Comparison of ENCODE assay signal across 8 cellular contexts in genomic region chr9:92669527-92669889, GRCh38. TPM values are rescaled to one million over a fixed set of nuclear protein-coding genes. Genes with fewer than 3 reads are reported as not detected.
DNase-seq lines count a peak whose midpoint lies in the region; ATAC-seq and TF ChIP-seq lines count a peak whose summit lies in the region.

No MANE protein-coding gene starts in this region.

- peak; percentile 11 for ATAC-seq in GM21619 (IDR thresholded peaks at IDR 0.05; ENCODE audit: unreplicated experiment)
- peak; percentile 49 for ATAC-seq in left lung
- peak; percentile 5 for ATAC-seq in stimulated activated effector memory CD8-positive, alpha-beta T cell treated with anti-CD3 and anti-CD28 coated beads, Interleukin-12 subunit alpha, Interleukin-12 subunit beta, amount 100 ng/mL, for 72 hours

- peak overlapping the region; percentile 65 to 98 (median 87) for H3K4me3 ChIP-seq in BLaER1 treated with 17β-estradiol and CSF1 and Interleukin-3, amounts not matched to agents 10 nM and 100 nM
- H3K4me3 ChIP-seq in breast epithelium = peak overlapping the region; percentile 69 to 90 (median 82)
- peak overlapping the region; percentile 94 to 98 for H3K4me3 ChIP-seq in left lung

- no peak for TF ChIP-seq POLR2A in breast epithelium (IDR thresholded peaks at IDR 0.05)

- peaks cover 41% of the 10 kb centered on the region for H3K4me1 Mint-ChIP-seq in stimulated activated effector memory CD8-positive, alpha-beta T cell treated with anti-CD3 and anti-CD28 coated beads, Interleukin-12 subunit alpha, Interleukin-12 subunit beta, amount 100 ng/mL, for 72 hours

- peak overlapping the region; percentile 94 for H3K27ac Mint-ChIP-seq in stimulated activated effector memory CD8-positive, alpha-beta T cell treated with anti-CD3 and anti-CD28 coated beads, Interleukin-12 subunit alpha, Interleukin-12 subunit beta, amount 100 ng/mL, for 72 hours

- no peaks in the 10 kb centered on the region for H3K9me3 Mint-ChIP-seq in stimulated activated effector memory CD8-positive, alpha-beta T cell treated with anti-CD3 and anti-CD28 coated beads, Interleukin-12 subunit alpha, Interleukin-12 subunit beta, amount 100 ng/mL, for 72 hours

- no peaks in the 10 kb centered on the region for H3K9me3 ChIP-seq in BLaER1 treated with 17β-estradiol and CSF1 and Interleukin-3, amounts not matched to agents 10 nM and 100 nM (replicated peaks in 1 of 11)
- H3K9me3 ChIP-seq in breast epithelium = no peaks in the 10 kb centered on the region
- H3K9me3 ChIP-seq in left lung = no peaks in the 10 kb centered on the region

- H3K36me3 ChIP-seq in BLaER1 treated with 17β-estradiol and CSF1 and Interleukin-3, amounts not matched to agents 10 nM and 100 nM = peaks cover 7 to 34% (median 20%) of the 10 kb centered on the region in 11 experiments; a peak in 20 of 22 replicates
- no peaks in the 10 kb centered on the region for H3K36me3 ChIP-seq in breast epithelium
- peaks cover 0 to 12% of the 10 kb centered on the region in 2 donors for H3K36me3 ChIP-seq in left lung

- H3K36me3 Mint-ChIP-seq in stimulated activated effector memory CD8-positive, alpha-beta T cell treated with anti-CD3 and anti-CD28 coated beads, Interleukin-12 subunit alpha, Interleukin-12 subunit beta, amount 100 ng/mL, for 72 hours = peaks cover 37% of the 10 kb centered on the region

- no peaks in the 10 kb centered on the region for H3K27me3 ChIP-seq in BLaER1 treated with 17β-estradiol and CSF1 and Interleukin-3, amounts not matched to agents 10 nM and 100 nM
- H3K27me3 ChIP-seq in breast epithelium = no peaks in the 10 kb centered on the region
- no peaks in the 10 kb centered on the region for H3K27me3 ChIP-seq in left lung

- H3K4me2 ChIP-seq in BLaER1 treated with 17β-estradiol and CSF1 and Interleukin-3, amounts not matched to agents 10 nM and 100 nM = peak overlapping the region; percentile 83 to 95 (median 87)

- H4K20me1 ChIP-seq in BLaER1 treated with 17β-estradiol and CSF1 and Interleukin-3, amounts not matched to agents 10 nM and 100 nM = peaks cover 14 to 45% (median 38%) of the 10 kb centered on the region in 11 experiments

- POLR2A ChIA-PET in RWPE1 (lab: Yijun Ruan, JAX; ENCODE audit: low non-redundant PET) = interaction anchor here (0.7 to 1.7 kb wide), 6 partner anchors 9 to 344 kb away, joined by 3 to 6 read pairs (median 5); partner anchors contain the start of gene NOL8

- DNase-seq in RWPE1 (ENCODE audit: low spot score) = peak; percentile 63
- peak in 1 of 2 donors; percentile 53 for DNase-seq in breast epithelium (ENCODE audit: low spot score in 2 of 2)
- peak; percentile 50 to 88 for DNase-seq in left lung
- peak in 1 of 2 donors; percentile 21 for DNase-seq in stimulated activated effector memory CD8-positive, alpha-beta T cell treated with anti-CD3 and anti-CD28 coated beads, Interleukin-12 subunit alpha, Interleukin-12 subunit beta, amount 100 ng/mL, for 72 hours (ENCODE audit: low spot score in 2 of 2)
- DNase-seq in DMS153 treated with DMSO at 0.1 percent for 48 hours (lab: John Stamatoyannopoulos, UW; ENCODE audit: unreplicated experiment) = no peak
- no peak for DNase-seq in midbrain (lab: John Stamatoyannopoulos, UW)

- H3K9ac ChIP-seq in BLaER1 treated with 17β-estradiol and CSF1 and Interleukin-3, amounts not matched to agents 10 nM and 100 nM = peak overlapping the region; percentile 86 to 98 (median 89)

- H3K4me3 Mint-ChIP-seq in stimulated activated effector memory CD8-positive, alpha-beta T cell treated with anti-CD3 and anti-CD28 coated beads, Interleukin-12 subunit alpha, Interleukin-12 subunit beta, amount 100 ng/mL, for 72 hours = peak overlapping the region; percentile 83

- peak overlapping the region; percentile 84 to 99 (median 91) for H3K27ac ChIP-seq in BLaER1 treated with 17β-estradiol and CSF1 and Interleukin-3, amounts not matched to agents 10 nM and 100 nM
- H3K27ac ChIP-seq in RWPE1 (peak overlapping the region; percentile 87), breast epithelium (peak overlapping the region; percentile 90 to 91), left lung (peak overlapping the region; percentile 69 to 95)

- H3K4me1 ChIP-seq in BLaER1 treated with 17β-estradiol and CSF1 and Interleukin-3, amounts not matched to agents 10 nM and 100 nM = peaks cover 27 to 56% (median 52%) of the 10 kb centered on the region in 10 experiments
- H3K4me1 ChIP-seq in breast epithelium = peaks cover 11 to 15% of the 10 kb centered on the region in 2 donors
- H3K4me1 ChIP-seq in left lung = peaks cover 5 to 32% of the 10 kb centered on the region in 2 donors

- CTCF ChIA-PET in RWPE1 (lab: Yijun Ruan, JAX) = interaction anchor here (0.7 kb wide), 1 partner anchor 46 kb away, joined by 3 read pairs; no protein-coding TSS in a partner anchor

- TF ChIP-seq CTCF in RWPE1 (conservative IDR thresholded peaks at IDR 0.05; ENCODE audit: low read depth) (no peak), breast epithelium (IDR thresholded peaks at IDR 0.05) (no peak), left lung (IDR thresholded peaks at IDR 0.05) (no peak)

- intact Hi-C loops in breast epithelium (cut with DNase I; ENCODE audit: low total_unique reads) (no loop called here), left lung (cut with DNase I) (no loop called here)

RNA-seq across cellular contexts. Expression of gene IPPK, which starts 0.4 kb away (rescaled TPM):
- total RNA-seq in breast epithelium = 10 to 100 TPM in 2 of 3 donors, 1 to 10 TPM in 1; 5.8 to 22.8 (median 12.1) TPM
- 1 to 10 TPM; 6.5 to 8.0 TPM for total RNA-seq in left lung

Comparison
In these comparisons a context has a peak if more than half of its experiments do, and no peak if none do; other contexts are left out.
1. DNase-seq: peak in RWPE1 (single experiment) and left lung (2 of 2); none in DMS153 treated with DMSO at 0.1 percent for 48 hours (single experiment) and midbrain (single experiment).
2. Peak in every context shown above with its lines, with median percentiles within 50 percentile points of each other: H3K27ac ChIP-seq, H3K4me3 ChIP-seq and ATAC-seq.